31 cellular contexts compared by ENCODE assay signal in the genomic region with DNA sequence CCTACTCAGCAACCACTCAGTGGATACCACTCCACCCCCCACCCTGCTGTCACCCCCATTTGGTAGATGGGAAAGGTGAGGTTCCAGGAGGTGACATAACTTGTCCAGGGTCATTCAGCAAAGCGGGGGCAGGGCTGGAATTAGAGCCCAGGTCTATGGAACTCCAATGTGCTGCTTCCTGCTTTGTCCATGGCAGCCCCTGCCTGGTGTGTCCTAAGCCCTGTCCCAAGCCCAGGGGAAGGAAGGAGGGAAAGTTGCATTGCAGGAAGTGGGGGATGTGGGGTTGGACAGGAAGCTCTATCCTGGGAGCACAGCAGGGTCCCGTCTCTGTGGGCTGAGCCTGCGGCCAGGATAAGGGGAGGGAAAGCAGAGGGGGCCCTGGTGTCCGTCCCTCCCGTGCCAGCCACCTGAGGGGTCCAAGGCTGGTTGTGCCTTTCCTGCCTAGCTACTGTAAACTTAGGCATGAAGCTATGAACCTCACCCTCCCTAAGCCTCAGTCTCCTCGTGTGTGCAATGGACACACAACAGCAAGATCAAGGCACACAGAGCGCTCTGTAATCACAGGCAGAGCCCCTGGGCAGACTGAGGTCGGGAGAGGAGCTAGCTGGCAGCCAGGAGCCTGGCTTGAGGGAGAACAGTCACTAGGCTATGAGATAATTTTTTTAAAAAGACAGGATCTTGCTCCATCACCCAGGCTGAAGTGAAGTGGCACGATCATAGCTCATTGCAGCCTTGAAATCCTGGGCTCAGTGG. TPM values are rescaled to one million over a fixed set of nuclear protein-coding genes. Genes with fewer than 3 reads are reported as not detected.
A peak's percentile ranks its signal among the peaks of the same experiment; 100 is the strongest.
DNase-seq lines count a peak whose midpoint lies in the region; ATAC-seq and TF ChIP-seq lines count a peak whose summit lies in the region.
"Had no signal": no experiment of that assay in that cellular context is flagged by ENCODE, and none has a peak within 500 bp of the region (broad histone marks: within the 10 kb centered on the region; RNA-seq: fewer than 3 reads in every experiment).

No MANE protein-coding gene starts in this region.

- no peak overlapping the region for H3K56ac ChIP-seq in H9 (ENCODE audit: insufficient read length, low read depth, low read length)

- H3K27ac Mint-ChIP-seq in H9: peak overlapping the region in 2 of 3 experiments; percentile 32 to 92; a peak in 4 of 7 replicates
- H3K27ac Mint-ChIP-seq: activated CD8-positive, alpha-beta T cell treated with anti-CD3 and anti-CD28 coated beads for 36 hours; activated naive CD4-positive, alpha-beta T cell treated with anti-CD3 and anti-CD28 coated beads, Interleukin-2, amount 10 ng/mL, durations not matched to agents 7 days and 5 days; activated T-helper 1 cell treated with anti-CD3 and anti-CD28 coated beads, Interleukin-12 subunit alpha, Interleukin-12 subunit beta, Interleukin-2, Interleukin-4 antibody, amounts not matched to agents 30 ng/mL and 10 ng/mL and 1 ng/mL, durations not matched to agents 14 hours and 24 hours and 36 hours; naive thymus-derived CD4-positive, alpha-beta T cell had no signal

- no TSS peak for BruUV-seq in PC-9 (replicated peaks; lab: Mats Ljungman, UMichigan)

- no peaks in the 10 kb centered on the region for H3K23me2 ChIP-seq in H9 (ENCODE audit: insufficient read length, low read depth, low read length, poor library complexity, severe bottlenecking)

- no peak overlapping the region for H3K4ac ChIP-seq in H9 (ENCODE audit: low read depth, low read length)

- TF ChIP-seq CTCF in H9 (conservative IDR thresholded peaks at IDR 0.05): no peak
- TF ChIP-seq CTCF in PC-9 (conservative IDR thresholded peaks at IDR 0.05): no peak

- H3K27me3 ChIP-seq in H9 (ENCODE audit: insufficient read depth, low read length) (no peaks in the 10 kb centered on the region), PC-9 (ENCODE audit: insufficient read depth, low read depth) (no peaks in the 10 kb centered on the region)
- H3K27me3 ChIP-seq: hepatocyte, SJCRH30, transverse colon had no signal

- no peaks in the 10 kb centered on the region for H3K36me3 Mint-ChIP-seq in H9 (ENCODE audit: insufficient read depth in 1 of 3, low read depth in 3 of 3)
- H3K36me3 Mint-ChIP-seq: activated naive CD4-positive, alpha-beta T cell treated with anti-CD3 and anti-CD28 coated beads, Interleukin-2, amount 10 ng/mL, durations not matched to agents 7 days and 5 days; naive thymus-derived CD4-positive, alpha-beta T cell had no signal

- peak; percentile 66 for DNase-seq in H9
- peak in 1 of 2 experiments; percentile 42 for DNase-seq in PC-9
- peak; percentile 60 for DNase-seq in iPS DF 4.7 (ENCODE audit: extremely low read depth, low spot score)
- DNase-seq in substantia nigra (lab: John Stamatoyannopoulos, UW): no peak
- DNase-seq in NCI-H128 (lab: John Stamatoyannopoulos, UW; ENCODE audit: unreplicated experiment): no peak
- DNase-seq in mucosa of gallbladder (ENCODE audit: low spot score): no peak
- DNase-seq: activated CD8-positive, alpha-beta memory T cell treated with anti-CD3 and anti-CD28 coated beads, Interleukin-2, amount 50 U/mL, for 48 hours; amniotic stem cell; C1 segment of cervical spinal cord; COR-L47; left lung; naive thymus-derived CD4-positive, alpha-beta T cell; NCI-H1092 treated with DMSO at 0.1 percent for 48 hours; NCI-H1930; NCI-H2171 treated with DMSO at 0.1 percent for 48 hours; SJCRH30; stimulated activated CD4-positive, alpha-beta T cell treated with anti-CD3 and anti-CD28 coated beads, Interleukin-12 subunit alpha, Interleukin-12 subunit beta, amount 100 ng/mL, for 4 hours; stimulated activated CD4-positive, alpha-beta T cell treated with anti-CD3 and anti-CD28 coated beads, Interleukin-2, amount 100 ng/mL, for 48 hours; SW 1271; transverse colon had no signal

- H3K27me3 Mint-ChIP-seq in H9 (ENCODE audit: low read depth): no peaks in the 10 kb centered on the region
- H3K27me3 Mint-ChIP-seq: activated CD8-positive, alpha-beta T cell treated with anti-CD3 and anti-CD28 coated beads for 36 hours had no signal

- peaks cover 17% of the 10 kb centered on the region; the same call in 1 of the 2 replicates for H3F3A ChIP-seq in PC-9 (ENCODE audit: insufficient read depth, low read depth)

- H2AFZ ChIP-seq in H9 (ENCODE audit: low read length): no peak overlapping the region
- no peak overlapping the region for H2AFZ ChIP-seq in PC-9
- H2AFZ ChIP-seq: hepatocyte had no signal

- H2BK20ac ChIP-seq in H9 (ENCODE audit: low read depth, low read length, poor library complexity, severe bottlenecking): no peak overlapping the region

- ATAC-seq in HG03565 (IDR thresholded peaks at IDR 0.05; ENCODE audit: unreplicated experiment): no peak
- ATAC-seq: gastroesophageal sphincter; left lung; naive thymus-derived CD4-positive, alpha-beta T cell; sciatic nerve had no signal

- H3K9ac ChIP-seq in H9 (ENCODE audit: extremely low read depth, insufficient read length, low read length): no peak overlapping the region

- no peaks in the 10 kb centered on the region for H3K79me1 ChIP-seq in H9 (ENCODE audit: insufficient read depth, low read depth, low read length, poor library complexity, severe bottlenecking)

- no peaks in the 10 kb centered on the region for H3K9me3 Mint-ChIP-seq in H9
- H3K9me3 Mint-ChIP-seq: activated CD8-positive, alpha-beta T cell treated with anti-CD3 and anti-CD28 coated beads for 36 hours; activated naive CD4-positive, alpha-beta T cell treated with anti-CD3 and anti-CD28 coated beads, Interleukin-2, amount 10 ng/mL, durations not matched to agents 7 days and 5 days; activated T-helper 1 cell treated with anti-CD3 and anti-CD28 coated beads, Interleukin-12 subunit alpha, Interleukin-12 subunit beta, Interleukin-2, Interleukin-4 antibody, amounts not matched to agents 30 ng/mL and 10 ng/mL and 1 ng/mL, durations not matched to agents 14 hours and 24 hours and 36 hours; naive thymus-derived CD4-positive, alpha-beta T cell had no signal

- H4K5ac ChIP-seq in H9 (ENCODE audit: insufficient read length, low read depth, low read length): no peak overlapping the region

- H3K4me1 ChIP-seq in H9 (ENCODE audit: insufficient read depth, low read length) (no peaks in the 10 kb centered on the region), PC-9 (replicated peaks; ENCODE audit: insufficient read depth) (peaks cover 20% of the 10 kb centered on the region)
- H3K4me1 ChIP-seq: gastroesophageal sphincter, left lung, prostate gland, SJCRH30 had no signal

- no peak overlapping the region for H3K4me3 ChIP-seq in PC-9
- H3K4me3 ChIP-seq: gastroesophageal sphincter, hepatocyte, left lung, prostate gland, SJCRH30, transverse colon had no signal

- no peak overlapping the region for H3K4me2 ChIP-seq in H9 (ENCODE audit: insufficient read depth, insufficient read length, low read length)
- peak overlapping the region; percentile 20 for H3K4me2 ChIP-seq in PC-9
- H3K4me2 ChIP-seq: hepatocyte had no signal

- no peaks in the 10 kb centered on the region for H3K9me3 ChIP-seq in H9 (ENCODE audit: control insufficient read depth, low read depth, low read length)
- H3K9me3 ChIP-seq in PC-9 (ENCODE audit: insufficient read depth, low read depth): no peaks in the 10 kb centered on the region
- H3K9me3 ChIP-seq: gastroesophageal sphincter, left lung, prostate gland, SJCRH30, transverse colon had no signal

- no peak overlapping the region for H4K8ac ChIP-seq in H9 (replicated peaks; ENCODE audit: insufficient read length, low read depth, low read length)

- H3K27ac ChIP-seq in H9 (ENCODE audit: insufficient read length, low read depth, low read length) (no peak overlapping the region), PC-9 (peak overlapping the region; percentile 7; the same call in 1 of the 2 replicates), substantia nigra (ENCODE audit: low read depth, low read length, poor library complexity, severe bottlenecking) (peak overlapping the region; percentile 35)
- H3K27ac ChIP-seq: gastroesophageal sphincter, hepatocyte, left lung, prostate gland, SJCRH30, transverse colon had no signal

- H3K79me2 ChIP-seq in H9 (ENCODE audit: insufficient read depth, low read length) (no peaks in the 10 kb centered on the region), PC-9 (ENCODE audit: low read depth) (no peaks in the 10 kb centered on the region)
- H3K79me2 ChIP-seq: hepatocyte had no signal

- H2BK12ac ChIP-seq in H9 (ENCODE audit: insufficient read length, low read depth, low read length): no peak overlapping the region

- H2AK5ac ChIP-seq in H9 (ENCODE audit: insufficient read length, low read length): no peak overlapping the region

- H3K23ac ChIP-seq in H9 (ENCODE audit: insufficient read length, low read depth, low read length): no peak overlapping the region

- no CpG with 5 or more reads among the region's 9 CpGs for WGBS in H9 (ENCODE audit: extremely low coverage, insufficient read length, low lambda C conversion rate)

- 0 out of 2 replicates have a peak overlapping the region, but pooled peaks have one; percentile 6 for H3K14ac ChIP-seq in H9 (ENCODE audit: insufficient read depth, low read length)

- H4K20me1 ChIP-seq in H9 (ENCODE audit: control insufficient read depth, insufficient read depth, insufficient read length) (no peaks in the 10 kb centered on the region), PC-9 (ENCODE audit: insufficient read depth) (no peaks in the 10 kb centered on the region)

- H3K36me3 ChIP-seq in PC-9 (ENCODE audit: low read depth): no peaks in the 10 kb centered on the region
- H3K36me3 ChIP-seq: gastroesophageal sphincter, left lung, prostate gland, SJCRH30, transverse colon had no signal

- intact Hi-C loops in PC-9 (cut with micrococcal nuclease; ENCODE audit: unreplicated experiment): no loop called here

- H3K4me3 Mint-ChIP-seq in H9: peak overlapping the region in 1 of 2 experiments; percentile 17; a peak in 1 of 5 replicates
- H3K4me3 Mint-ChIP-seq: activated CD8-positive, alpha-beta T cell treated with anti-CD3 and anti-CD28 coated beads for 36 hours; activated naive CD4-positive, alpha-beta T cell treated with anti-CD3 and anti-CD28 coated beads, Interleukin-2, amount 10 ng/mL, durations not matched to agents 7 days and 5 days; activated T-helper 1 cell treated with anti-CD3 and anti-CD28 coated beads, Interleukin-12 subunit alpha, Interleukin-12 subunit beta, Interleukin-2, Interleukin-4 antibody, amounts not matched to agents 30 ng/mL and 10 ng/mL and 1 ng/mL, durations not matched to agents 14 hours and 24 hours and 36 hours; naive thymus-derived CD4-positive, alpha-beta T cell had no signal

- no peak overlapping the region for H3T11ph ChIP-seq in H9 (ENCODE audit: low read length)

- no peak overlapping the region for H2BK120ac ChIP-seq in H9 (ENCODE audit: low read depth, low read length, poor library complexity, severe bottlenecking)

- H3K4me1 Mint-ChIP-seq in H9: peaks cover 26 to 33% of the 10 kb centered on the region in 2 experiments
- H3K4me1 Mint-ChIP-seq: activated naive CD4-positive, alpha-beta T cell treated with anti-CD3 and anti-CD28 coated beads, Interleukin-2, amount 10 ng/mL, durations not matched to agents 7 days and 5 days; naive thymus-derived CD4-positive, alpha-beta T cell had no signal

- H3K18ac ChIP-seq in H9 (ENCODE audit: insufficient read length, low read depth, low read length): no peak overlapping the region

- H3K9me2 ChIP-seq in PC-9 (ENCODE audit: insufficient read depth): no peaks in the 10 kb centered on the region

- H2BK15ac ChIP-seq in H9 (ENCODE audit: low read depth, low read length): no peak overlapping the region

- CTCF ChIA-PET in PC-9 (lab: Charles Lee): interaction anchor here (0.5 to 0.7 kb wide), 3 partner anchors 48 to 361 kb away, joined by 6 to 14 read pairs (median 10); no protein-coding TSS in a partner anchor

- H2BK5ac ChIP-seq in H9 (ENCODE audit: insufficient read length, low read length): no peak overlapping the region

- POLR2A ChIA-PET in PC-9 (lab: Charles Lee; ENCODE audit: unreplicated experiment): interaction anchor here (0.6 kb wide), 1 partner anchor 373 kb away, joined by 3 read pairs; no protein-coding TSS in a partner anchor

- H4K91ac ChIP-seq in H9 (ENCODE audit: insufficient read length, low read depth, low read length): no peak overlapping the region

RNA-seq across cellular contexts. Expression of a gene that starts 12.9 kb away (rescaled TPM):
- total RNA-seq in H9 (2021): 5.1 TPM in 2 replicates
- total RNA-seq in PC-9 (2021): 0.52 TPM in 1 of 2 replicates, not detected in the other
- 102 TPM for total RNA-seq in mucosa of gallbladder
- total RNA-seq: activated CD8-positive, alpha-beta T cell treated with anti-CD3 and anti-CD28 coated beads for 36 hours; activated T-helper 1 cell treated with anti-CD3 and anti-CD28 coated beads, Interleukin-12 subunit alpha, Interleukin-12 subunit beta, Interleukin-2, Interleukin-4 antibody, amounts not matched to agents 30 ng/mL and 10 ng/mL and 1 ng/mL, durations not matched to agents 14 hours and 24 hours and 36 hours; endothelial cell of umbilical vein; RPMI7951; SJCRH30 had no signal

RNA-seq across cellular contexts. Expression of a gene that starts 15.0 kb away (rescaled TPM):
- total RNA-seq in H9 (2021) (0.46 and 1.1 TPM in 2 replicates), PC-9 (2021) (0.31 and 0.33 TPM in 2 replicates), mucosa of gallbladder (6.0 TPM)
- total RNA-seq: activated CD8-positive, alpha-beta T cell treated with anti-CD3 and anti-CD28 coated beads for 36 hours; activated T-helper 1 cell treated with anti-CD3 and anti-CD28 coated beads, Interleukin-12 subunit alpha, Interleukin-12 subunit beta, Interleukin-2, Interleukin-4 antibody, amounts not matched to agents 30 ng/mL and 10 ng/mL and 1 ng/mL, durations not matched to agents 14 hours and 24 hours and 36 hours; bronchial epithelial cell; naive thymus-derived CD4-positive, alpha-beta T cell; RPMI7951; SJCRH30 had no signal

RNA-seq across cellular contexts. Expression of a gene that starts 30.1 kb away (rescaled TPM):
- total RNA-seq in H9 (2021) (133 and 140 TPM in 2 replicates), PC-9 (2021) (94.3 and 127 TPM in 2 replicates), mucosa of gallbladder (62.6 TPM)

RNA-seq across cellular contexts. Expression of a gene that starts 45.4 kb away (rescaled TPM):
- total RNA-seq in H9 (2021) (39.0 and 42.2 TPM in 2 replicates), PC-9 (2021) (11.5 and 12.9 TPM in 2 replicates), mucosa of gallbladder (186 TPM)

RNA-seq across cellular contexts. Expression of a gene that starts 56.1 kb away (rescaled TPM):
- 0.09 and 0.17 TPM in 2 replicates for total RNA-seq in H9 (2021)
- total RNA-seq in PC-9 (2021): 4.0 and 5.6 TPM in 2 replicates
- total RNA-seq in mucosa of gallbladder: 0.20 TPM
- total RNA-seq: activated CD8-positive, alpha-beta T cell treated with anti-CD3 and anti-CD28 coated beads for 36 hours; activated T-helper 1 cell treated with anti-CD3 and anti-CD28 coated beads, Interleukin-12 subunit alpha, Interleukin-12 subunit beta, Interleukin-2, Interleukin-4 antibody, amounts not matched to agents 30 ng/mL and 10 ng/mL and 1 ng/mL, durations not matched to agents 14 hours and 24 hours and 36 hours; bronchial epithelial cell; endothelial cell of umbilical vein; gastroesophageal sphincter; hepatocyte; naive thymus-derived CD4-positive, alpha-beta T cell; SJCRH30; transverse colon had no signal

Comparison
In these comparisons a context has a peak if more than half of its experiments do, and no peak if none do; other contexts are left out.
1. DNase-seq: peak in H9 (single experiment) and iPS DF 4.7 (single experiment); none in substantia nigra (0 of 49), NCI-H128 (single experiment) and mucosa of gallbladder (single experiment).
2. RNA of a gene that starts 12.9 kb away (total RNA-seq): 102 TPM in mucosa of gallbladder (single experiment); 5.1 TPM in H9 and 0.52 TPM in PC-9; every median in the first group is over 10 times any median in the second.